ENCODE assay signal across 20 cellular contexts in genomic region chr12:124100572-124101178, GRCh38.
A peak's percentile ranks its signal among the peaks of the same experiment; 100 is the strongest.
DNase-seq lines count a peak whose midpoint lies in the region; ATAC-seq, FAIRE-seq and TF ChIP-seq lines count a peak whose summit lies in the region.
"Had no signal": no experiment of that assay in that cellular context is flagged by ENCODE, and none has a peak within 500 bp of the region (broad histone marks: within the 10 kb centered on the region; RNA-seq: fewer than 3 reads in every experiment).

No MANE protein-coding gene starts in this region.

- no peak overlapping the region for H4K8ac ChIP-seq in neuronal stem cell (ENCODE audit: low read depth, low read length)

- H3K4me3 ChIP-seq in kidney (ENCODE audit: low read length in 2 of 2) (no peak overlapping the region), neuronal stem cell (ENCODE audit: low read length in 2 of 2) (no peak overlapping the region)
- H3K4me3 ChIP-seq: GM23338 had no signal

- H2BK120ac ChIP-seq in neuronal stem cell (ENCODE audit: low read depth, low read length) = no peak overlapping the region

- WGBS in neuronal stem cell (ENCODE audit: extremely low coverage in 2 of 2, insufficient read length in 2 of 2, insufficient replicate concordance in 1 of 2), 2 donors = no CpG with 5 or more reads among the region's 26 CpGs

- H3K4me2 ChIP-seq in neuronal stem cell (ENCODE audit: insufficient read depth, low read length, poor library complexity, severe bottlenecking) = no peak overlapping the region
- H3K4me2 ChIP-seq: GM23338 had no signal

- no peak overlapping the region for H2AFZ ChIP-seq in neuronal stem cell (ENCODE audit: low read length)
- H2AFZ ChIP-seq: GM23338 had no signal

- no peak overlapping the region for H3K23ac ChIP-seq in neuronal stem cell (ENCODE audit: low read depth, low read length, poor library complexity)

- H3K36me3 Mint-ChIP-seq in WTC11 = peaks cover 29% of the 10 kb centered on the region
- H3K36me3 Mint-ChIP-seq: CD4-positive, alpha-beta memory T cell had no signal

- H2BK12ac ChIP-seq in neuronal stem cell (ENCODE audit: low read length) = no peak overlapping the region

- no peaks in the 10 kb centered on the region for H3K79me1 ChIP-seq in neuronal stem cell (ENCODE audit: low read depth, low read length)

- H3K4me1 ChIP-seq in kidney (ENCODE audit: control insufficient read depth in 1 of 2, insufficient read depth in 1 of 2, low read depth in 1 of 2, low read length in 2 of 2) (peaks cover 0 to 3% of the 10 kb centered on the region in 2 donors), neuronal stem cell (ENCODE audit: control insufficient read depth in 2 of 2, insufficient read depth in 1 of 2, low read depth in 1 of 2, low read length in 2 of 2) (peaks cover 19 to 24% of the 10 kb centered on the region in 2 donors)

- H3K9ac ChIP-seq in kidney (ENCODE audit: low read length in 2 of 2) (no peak overlapping the region), neuronal stem cell (ENCODE audit: low read depth, low read length, poor library complexity) (no peak overlapping the region)

- H3K14ac ChIP-seq in neuronal stem cell (ENCODE audit: low read length) = no peak overlapping the region

- no peak for TF ChIP-seq CTCF in WTC11 (IDR thresholded peaks at IDR 0.05)
- TF ChIP-seq CTCF in kidney (IDR thresholded peaks at IDR 0.05; ENCODE audit: borderline replicate concordance, extremely low read depth, insufficient read depth) = no peak

- no peak overlapping the region for H2BK5ac ChIP-seq in neuronal stem cell (ENCODE audit: low read length)

- intact Hi-C loops in kidney (cut with DNase I) = no loop called here

- POLR2A ChIA-PET in WTC11 (lab: Charles Lee) = no interaction called here

- peaks cover 10% of the 10 kb centered on the region for H3K4me1 Mint-ChIP-seq in WTC11
- H3K4me1 Mint-ChIP-seq: B cell; CD4-positive, alpha-beta memory T cell had no signal

- H3K18ac ChIP-seq in neuronal stem cell (ENCODE audit: low read length) = no peak overlapping the region

- DNase-seq in NCI-H748 (lab: John Stamatoyannopoulos, UW; ENCODE audit: unreplicated experiment) = peak; percentile 42
- DNase-seq in WTC11 (ENCODE audit: low spot score) = no peak
- peak; percentile 25 for DNase-seq in kidney
- DNase-seq in neuronal stem cell (ENCODE audit: low spot score) = no peak
- no peak for DNase-seq in SKM-1 treated with dmso at 0.1 percent for 144 hours (lab: John Stamatoyannopoulos, UW; ENCODE audit: unreplicated experiment)
- DNase-seq: CD4-positive, alpha-beta memory T cell; COR-L47; DMS153; DMS79 treated with DMSO at 0.1 percent for 48 hours; EL; H7 had no signal

- H3K27ac ChIP-seq in kidney (ENCODE audit: low read depth in 2 of 2, low read length in 2 of 2) = no peak overlapping the region
- H3K27ac ChIP-seq in neuronal stem cell (replicated peaks; ENCODE audit: low read length) = no peak overlapping the region
- H3K27ac ChIP-seq: C4-2B had no signal

- H2AK5ac ChIP-seq in neuronal stem cell (ENCODE audit: low read depth, low read length) = peak overlapping the region; percentile 84

- H3K4ac ChIP-seq in neuronal stem cell (ENCODE audit: low read length) = no peak overlapping the region

- H3K9me3 ChIP-seq in kidney (ENCODE audit: control insufficient read depth in 1 of 2, low read length in 2 of 2) (no peaks in the 10 kb centered on the region), neuronal stem cell (replicated peaks in 1 of 2; ENCODE audit: control insufficient read depth in 2 of 2, insufficient read depth in 1 of 2, low read depth in 1 of 2, low read length in 2 of 2) (peaks cover 0 to 10% of the 10 kb centered on the region in 2 donors)

- no peaks in the 10 kb centered on the region for H3K27me3 ChIP-seq in neuronal stem cell (ENCODE audit: control insufficient read depth in 3 of 3, insufficient read depth in 3 of 3, low read depth in 1 of 3, low read length in 3 of 3)

- H3K27ac Mint-ChIP-seq in WTC11 = peak overlapping the region; percentile 30; the same call in 1 of the 2 replicates
- H3K27ac Mint-ChIP-seq: B cell; CD4-positive, alpha-beta memory T cell; GM23338 had no signal

- peaks cover 18% of the 10 kb centered on the region for H3K27me3 Mint-ChIP-seq in WTC11 (ENCODE audit: low read depth)

- no peak for FAIRE-seq in kidney (lab: Jason Lieb, UNC)
- FAIRE-seq: A204.1, D721Med, G401.6, GM12891 had no signal

- H3K36me3 ChIP-seq in kidney (ENCODE audit: control insufficient read depth in 1 of 2, insufficient read depth in 2 of 2, low read length in 2 of 2) (no peaks in the 10 kb centered on the region), neuronal stem cell (replicated peaks in 1 of 2; ENCODE audit: control insufficient read depth in 2 of 2, insufficient read depth in 2 of 2, low read length in 2 of 2) (no peaks in the 10 kb centered on the region)

- no peak overlapping the region for H4K91ac ChIP-seq in neuronal stem cell (ENCODE audit: low read depth, low read length, poor library complexity)

- peaks cover 36% of the 10 kb centered on the region for H3K9me3 Mint-ChIP-seq in WTC11

- H3K4me3 Mint-ChIP-seq in WTC11 = no peak overlapping the region
- H3K4me3 Mint-ChIP-seq: B cell, GM23338 had no signal

- CTCF ChIA-PET in WTC11 (lab: Charles Lee) = interaction anchor here (3.5 kb wide), 1 partner anchor 47 kb away, joined by 9 read pairs; no protein-coding TSS in a partner anchor

- ATAC-seq in WTC11 (no peak), HG03469 (IDR thresholded peaks at IDR 0.05; ENCODE audit: unreplicated experiment) (no peak), GM19467 (IDR thresholded peaks at IDR 0.05; ENCODE audit: unreplicated experiment) (no peak)
- ATAC-seq: GM23338 had no signal

- H2BK15ac ChIP-seq in neuronal stem cell (ENCODE audit: low read length) = no peak overlapping the region

TF ChIP-seq in WTC11, 78 proteins besides CTCF, POLR2A, EP300 and RAD21:
- TF ChIP-seq NFATC4 (CRISPR knock-in tag; IDR thresholded peaks at IDR 0.05) (no peak), ZNF532 (CRISPR knock-in tag; IDR thresholded peaks at IDR 0.05; ENCODE audit: borderline replicate concordance) (no peak), GABPB1 (CRISPR knock-in tag; IDR thresholded peaks at IDR 0.05) (no peak), ZNF416 (CRISPR knock-in tag; IDR thresholded peaks at IDR 0.05) (no peak), HMGA2 (CRISPR knock-in tag; IDR thresholded peaks at IDR 0.05) (no peak), ZSCAN18 (CRISPR knock-in tag; IDR thresholded peaks at IDR 0.05) (no peak)

Comparison
In these comparisons a context has a peak if more than half of its experiments do, and no peak if none do; other contexts are left out.
1. DNase-seq: peak in NCI-H748 (single experiment) and kidney (single experiment); none in WTC11 (single experiment), neuronal stem cell (single experiment) and SKM-1 treated with dmso at 0.1 percent for 144 hours (single experiment).